ENCODE assay signal across 9 cellular contexts in genomic region chr6:41713650-41714291, GRCh38. TPM values are rescaled to one million over a fixed set of nuclear protein-coding genes. Genes with fewer than 3 reads are reported as not detected.
DNase-seq lines count a peak whose midpoint lies in the region; ATAC-seq and TF ChIP-seq lines count a peak whose summit lies in the region.
"Had no signal": no experiment of that assay in that cellular context is flagged by ENCODE, and none has a peak within 500 bp of the region (broad histone marks: within the 10 kb centered on the region; RNA-seq: fewer than 3 reads in every experiment).

No MANE protein-coding gene starts in this region.

- peaks cover 73% of the 10 kb centered on the region for H3K4me1 ChIP-seq in suprapubic skin
- peaks cover 7% of the 10 kb centered on the region for H3K4me1 ChIP-seq in CD4-positive, alpha-beta memory T cell (ENCODE audit: insufficient read depth, low read length)

- peak; percentile 52 for ATAC-seq in HG03439 (IDR thresholded peaks at IDR 0.05; ENCODE audit: unreplicated experiment)
- ATAC-seq in naive thymus-derived CD8-positive, alpha-beta T cell = no peak

- no peak for TF ChIP-seq EP300 in suprapubic skin (IDR thresholded peaks at IDR 0.05)

- no peak overlapping the region for H3K27ac Mint-ChIP-seq in activated naive CD4-positive, alpha-beta T cell treated with anti-CD3 and anti-CD28 coated beads for 36 hours
- H3K27ac Mint-ChIP-seq in naive thymus-derived CD8-positive, alpha-beta T cell = no peak overlapping the region
- peak overlapping the region in 2 of 7 donors; percentile 50 for H3K27ac Mint-ChIP-seq in CD4-positive, alpha-beta memory T cell

- CTCF ChIA-PET in activated naive CD4-positive, alpha-beta T cell treated with anti-CD3 and anti-CD28 coated beads for 36 hours (lab: Charles Lee) = no interaction called here
- CTCF ChIA-PET in CD4-positive, alpha-beta memory T cell (lab: Charles Lee; ENCODE audit: partially characterized antibody) = interaction anchor here (1.0 to 2.5 kb wide), 2 partner anchors 20 to 30 kb away, joined by 3 to 10 read pairs; no protein-coding TSS in a partner anchor

- no peaks in the 10 kb centered on the region for H3K36me3 ChIP-seq in suprapubic skin
- H3K36me3 ChIP-seq in CD4-positive, alpha-beta memory T cell (ENCODE audit: insufficient read depth, low read length) = no peaks in the 10 kb centered on the region

- no peaks in the 10 kb centered on the region for H3K27me3 ChIP-seq in suprapubic skin
- no peaks in the 10 kb centered on the region for H3K27me3 ChIP-seq in CD4-positive, alpha-beta memory T cell (ENCODE audit: insufficient read depth, low read length)

- H3K36me3 Mint-ChIP-seq in activated naive CD4-positive, alpha-beta T cell treated with anti-CD3 and anti-CD28 coated beads for 36 hours (ENCODE audit: low read depth) = no peaks in the 10 kb centered on the region
- no peaks in the 10 kb centered on the region for H3K36me3 Mint-ChIP-seq in naive thymus-derived CD8-positive, alpha-beta T cell
- peaks cover 0 to 3% of the 10 kb centered on the region in 2 donors for H3K36me3 Mint-ChIP-seq in CD4-positive, alpha-beta memory T cell

- H3K4me1 Mint-ChIP-seq in activated naive CD4-positive, alpha-beta T cell treated with anti-CD3 and anti-CD28 coated beads for 36 hours (ENCODE audit: low read depth) = peaks cover 15% of the 10 kb centered on the region
- peaks cover 13 to 59% (median 21%) of the 10 kb centered on the region in 4 donors for H3K4me1 Mint-ChIP-seq in naive thymus-derived CD8-positive, alpha-beta T cell
- peaks cover 9 to 43% (median 20%) of the 10 kb centered on the region in 4 donors for H3K4me1 Mint-ChIP-seq in CD4-positive, alpha-beta memory T cell

- no peak for TF ChIP-seq CTCF in suprapubic skin (IDR thresholded peaks at IDR 0.05)

- no peaks in the 10 kb centered on the region for H3K27me3 Mint-ChIP-seq in activated naive CD4-positive, alpha-beta T cell treated with anti-CD3 and anti-CD28 coated beads for 36 hours (ENCODE audit: low read depth)
- H3K27me3 Mint-ChIP-seq in naive thymus-derived CD8-positive, alpha-beta T cell = no peaks in the 10 kb centered on the region
- no peaks in the 10 kb centered on the region for H3K27me3 Mint-ChIP-seq in CD4-positive, alpha-beta memory T cell

- no peaks in the 10 kb centered on the region for H3K9me3 ChIP-seq in suprapubic skin
- H3K9me3 ChIP-seq in CD4-positive, alpha-beta memory T cell (ENCODE audit: control insufficient read depth in 1 of 2, low read length in 2 of 2) = no peaks in the 10 kb centered on the region

- peak overlapping the region; percentile 69 for H3K27ac ChIP-seq in epithelial cell of prostate
- H3K27ac ChIP-seq in suprapubic skin = peak overlapping the region; percentile 79
- H3K27ac ChIP-seq in CD4-positive, alpha-beta memory T cell (ENCODE audit: low read depth, low read length) = no peak overlapping the region
- H3K27ac ChIP-seq: VCaP had no signal

- DNase-seq in activated naive CD4-positive, alpha-beta T cell treated with anti-CD3 and anti-CD28 coated beads for 36 hours = peak; percentile 44
- DNase-seq in activated naive CD4-positive, alpha-beta T cell treated with Interleukin-2 at 50 U/mL for 16 hours = no peak
- DNase-seq in epithelial cell of prostate (ENCODE audit: low read depth, low spot score) (no peak), suprapubic skin (ENCODE audit: low spot score in 2 of 2) (no peak), SW480 (ENCODE audit: low spot score) (no peak)
- no peak for DNase-seq in naive thymus-derived CD8-positive, alpha-beta T cell
- no peak for DNase-seq in CD4-positive, alpha-beta memory T cell

- intact Hi-C loops in activated naive CD4-positive, alpha-beta T cell treated with anti-CD3 and anti-CD28 coated beads for 36 hours (cut with micrococcal nuclease) = no loop called here
- intact Hi-C loops in CD4-positive, alpha-beta memory T cell (cut with micrococcal nuclease) = no loop called here

- H3K4me3 ChIP-seq in suprapubic skin = no peak overlapping the region
- no peak overlapping the region for H3K4me3 ChIP-seq in CD4-positive, alpha-beta memory T cell (ENCODE audit: low read length in 2 of 2)

- TF ChIP-seq POLR2A in suprapubic skin (IDR thresholded peaks at IDR 0.05) = no peak

- H3K4me3 Mint-ChIP-seq in activated naive CD4-positive, alpha-beta T cell treated with anti-CD3 and anti-CD28 coated beads for 36 hours = no peak overlapping the region
- no peak overlapping the region for H3K4me3 Mint-ChIP-seq in naive thymus-derived CD8-positive, alpha-beta T cell
- no peak overlapping the region for H3K4me3 Mint-ChIP-seq in CD4-positive, alpha-beta memory T cell

- POLR2A ChIA-PET in naive thymus-derived CD8-positive, alpha-beta T cell (lab: Charles Lee) = interaction anchor here (0.6 kb wide), 1 partner anchor 193 kb away, joined by 4 read pairs; no protein-coding TSS in a partner anchor
- POLR2A ChIA-PET in CD4-positive, alpha-beta memory T cell (lab: Charles Lee; ENCODE audit: partially characterized antibody) = interaction anchor here (0.6 kb wide), 1 partner anchor 246 kb away, joined by 3 read pairs; no protein-coding TSS in a partner anchor

- H3K9me3 Mint-ChIP-seq in activated naive CD4-positive, alpha-beta T cell treated with anti-CD3 and anti-CD28 coated beads for 36 hours = no peaks in the 10 kb centered on the region
- H3K9me3 Mint-ChIP-seq in naive thymus-derived CD8-positive, alpha-beta T cell = no peaks in the 10 kb centered on the region
- no peaks in the 10 kb centered on the region for H3K9me3 Mint-ChIP-seq in CD4-positive, alpha-beta memory T cell

- WGBS in suprapubic skin = 90% methylated on average over 10 of the region's 14 CpGs

RNA-seq across cellular contexts. Expression of gene TFEB, which starts 21.6 kb away (rescaled TPM):
- 1 to 10 TPM; 5.7 to 7.9 TPM for total RNA-seq in activated naive CD4-positive, alpha-beta T cell treated with anti-CD3 and anti-CD28 coated beads for 36 hours
- 10 to 100 TPM; 19.0 to 23.3 (median 21.6) TPM for total RNA-seq in suprapubic skin
- 10 to 100 TPM in 1 of 2 experiments, 1 to 10 TPM in 1; 9.2 to 10.8 TPM for total RNA-seq in naive thymus-derived CD8-positive, alpha-beta T cell
- polyA plus RNA-seq in naive thymus-derived CD8-positive, alpha-beta T cell = 1 to 10 TPM; 2.6 to 9.4 (median 6.1) TPM
- 10 to 100 TPM; 12.2 to 15.7 TPM for total RNA-seq in CD4-positive, alpha-beta memory T cell
- 10 to 100 TPM in 1 of 2 donors, 1 to 10 TPM in 1; 8.2 to 17.6 TPM for polyA plus RNA-seq in CD4-positive, alpha-beta memory T cell

RNA-seq across cellular contexts. Expression of gene PGC, which starts 33.4 kb away (rescaled TPM):
- total RNA-seq in activated naive CD4-positive, alpha-beta T cell treated with anti-CD3 and anti-CD28 coated beads for 36 hours = not detected
- not detected for total RNA-seq in suprapubic skin
- total RNA-seq in naive thymus-derived CD8-positive, alpha-beta T cell = not detected
- polyA plus RNA-seq in naive thymus-derived CD8-positive, alpha-beta T cell = not detected
- total RNA-seq in CD4-positive, alpha-beta memory T cell = not detected
- not detected for polyA plus RNA-seq in CD4-positive, alpha-beta memory T cell
